In genomic region chr2:101820519-101820918, GRCh38 we compare ENCODE assay signal across 10 cellular contexts.
DNase-seq lines count a peak whose midpoint lies in the region; TF ChIP-seq lines count a peak whose summit lies in the region.
"Had no signal": no experiment of that assay in that cellular context is flagged by ENCODE, and none has a peak within 500 bp of the region (broad histone marks: within the 10 kb centered on the region; RNA-seq: fewer than 3 reads in every experiment).

No MANE protein-coding gene starts in this region.

- CTCF ChIA-PET in mammary epithelial cell (lab: Charles Lee; ENCODE audit: low non-redundant PET): no interaction called here

- H4K20me1 ChIP-seq in mammary epithelial cell (ENCODE audit: insufficient read depth, low read length): no peaks in the 10 kb centered on the region

- no TSS peak for BruUV-seq in mammary epithelial cell (replicated peaks; lab: Mats Ljungman, UMichigan)

- peak overlapping the region; percentile 79 for H3K27ac ChIP-seq in mammary epithelial cell (ENCODE audit: insufficient read depth, low read depth, low read length)

- peak overlapping the region; percentile 51 for H3K9ac ChIP-seq in mammary epithelial cell (ENCODE audit: insufficient read depth, low read length)

- peak; percentile 78 for DNase-seq in DMS79 treated with DMSO at 0.1 percent for 48 hours (lab: John Stamatoyannopoulos, UW)
- peak; percentile 86 for DNase-seq in LHCN-M2 (ENCODE audit: low read depth)
- peak; percentile 98 for DNase-seq in mammary epithelial cell
- peak; percentile 92 for DNase-seq in myocyte (ENCODE audit: low read depth)
- no peak for DNase-seq in central memory CD4-positive, alpha-beta T cell
- no peak for DNase-seq in cortex of kidney (lab: John Stamatoyannopoulos, UW)
- DNase-seq in SIG-M5 treated with dmso at 0.1 percent for 504 hours (lab: John Stamatoyannopoulos, UW; ENCODE audit: unreplicated experiment): no peak
- DNase-seq: activated CD4-positive, alpha-beta T cell treated with anti-CD3 and anti-CD28 coated beads, Interleukin-2, amount 50 U/mL, for 4 hours; occipital lobe; stimulated activated naive CD4-positive, alpha-beta T cell treated with Interleukin-2 at 50 U/mL for 16 hours had no signal

- no peaks in the 10 kb centered on the region for H3K9me3 ChIP-seq in mammary epithelial cell (replicated peaks; ENCODE audit: insufficient read depth, low read length)

- WGBS in mammary epithelial cell (ENCODE audit: low coverage, missing lambda C conversion rate): 0% methylated on average over 1 of the region's 4 CpGs

- H3K4me2 ChIP-seq in mammary epithelial cell (ENCODE audit: insufficient read depth, low read depth, low read length): peak overlapping the region; percentile 53

- no peaks in the 10 kb centered on the region for H3K27me3 ChIP-seq in mammary epithelial cell (ENCODE audit: insufficient read depth, low read length)

- intact Hi-C loops in mammary epithelial cell (cut with micrococcal nuclease): loop anchor here (1.0 to 5.0 kb wide), 4 partner anchors 14 to 493 kb away; no protein-coding TSS in a partner anchor

- dilution Hi-C loops in mammary epithelial cell (cut with HindIII; ENCODE audit: low sequenced_read_pairs): no loop called here

- no peak overlapping the region for H2AFZ ChIP-seq in mammary epithelial cell (ENCODE audit: low read depth, low read length)

- peaks cover 72% of the 10 kb centered on the region for H3K4me1 ChIP-seq in mammary epithelial cell (ENCODE audit: insufficient read depth, low read length)

- H3K79me2 ChIP-seq in mammary epithelial cell (ENCODE audit: insufficient read depth, low read length): peaks cover 93% of the 10 kb centered on the region

- no peak overlapping the region for H3K4me3 ChIP-seq in mammary epithelial cell (replicated peaks in 1 of 3; ENCODE audit: insufficient read depth in 1 of 3, low read depth in 2 of 3, low read length in 3 of 3)

- in situ Hi-C loops in mammary epithelial cell (cut with MboI; ENCODE audit: low sequenced_read_pairs in 2 of 2): loop anchor here (5.0 to 10.0 kb wide), 4 partner anchors 123 to 476 kb away; partner anchors contain the start of gene MAP4K4 (in 2 of the 2)

- no peak for TF ChIP-seq CTCF in mammary epithelial cell (conservative IDR thresholded peaks at IDR 0.05 in 1 of 2, IDR thresholded peaks at IDR 0.05 in 1 of 2; ENCODE audit: extremely low read depth in 1 of 2, insufficient read depth in 1 of 2, low read depth in 1 of 2, low read length in 2 of 2)

- H3K36me3 ChIP-seq in mammary epithelial cell (ENCODE audit: insufficient read depth, low read length): peaks cover 4% of the 10 kb centered on the region

Comparison
In these comparisons a context has a peak if more than half of its experiments do, and no peak if none do; other contexts are left out.
1. DNase-seq: peak in DMS79 treated with DMSO at 0.1 percent for 48 hours (single experiment), LHCN-M2 (single experiment), mammary epithelial cell (single experiment) and myocyte (single experiment); none in central memory CD4-positive, alpha-beta T cell (single experiment), cortex of kidney (single experiment) and SIG-M5 treated with dmso at 0.1 percent for 504 hours (single experiment).